Comparison of ENCODE assay signal across 20 cellular contexts in genomic region chr16:58586340-58587030, GRCh38.
"Had no signal": no experiment of that assay in that cellular context is flagged by ENCODE, and none has a peak within 500 bp of the region (broad histone marks: within the 10 kb centered on the region; RNA-seq: fewer than 3 reads in every experiment).

No MANE protein-coding gene starts in this region.

- H3K4me1 ChIP-seq: body of pancreas, lower lobe of right lung, transverse colon, vagina had no signal

- H3K4me3 ChIP-seq: body of pancreas, gastroesophageal sphincter, heart right ventricle, lower lobe of right lung, transverse colon, vagina had no signal

- H3K27me3 ChIP-seq: body of pancreas, gastroesophageal sphincter, heart right ventricle, transverse colon, vagina had no signal

- H3K4me3 Mint-ChIP-seq: activated naive CD4-positive, alpha-beta T cell treated with anti-CD3 and anti-CD28 coated beads, Interleukin-2, amount 10 ng/mL, durations not matched to agents 7 days and 5 days; activated T-helper 17 cell treated with anti-CD3 and anti-CD28 coated beads, Interleukin-2, amount 50 U/mL, for 72 hours; mesothelial cell of epicardium had no signal

- H3K27ac ChIP-seq: body of pancreas, gastroesophageal sphincter, heart right ventricle, lower lobe of right lung, transverse colon, vagina had no signal

- FAIRE-seq: colon, endometrium had no signal

- H3K4me1 Mint-ChIP-seq: activated T-helper 17 cell treated with anti-CD3 and anti-CD28 coated beads, Interleukin-2, amount 50 U/mL, for 72 hours; mesothelial cell of epicardium had no signal

- H3K27me3 Mint-ChIP-seq: activated naive CD4-positive, alpha-beta T cell treated with anti-CD3 and anti-CD28 coated beads, Interleukin-2, amount 10 ng/mL, durations not matched to agents 7 days and 5 days; activated T-helper 17 cell treated with anti-CD3 and anti-CD28 coated beads, Interleukin-2, amount 50 U/mL, for 72 hours had no signal

- DNase-seq: activated CD4-positive, alpha-beta T cell treated with anti-CD3 and anti-CD28 coated beads, Interleukin-2, amount 50 U/mL, for 48 hours; activated CD8-positive, alpha-beta memory T cell treated with anti-CD3 and anti-CD28 coated beads, Interleukin-2, amount 50 U/mL, for 48 hours; activated naive CD4-positive, alpha-beta T cell treated with anti-CD3 and anti-CD28 coated beads, Interleukin-2, amount 10 ng/mL, durations not matched to agents 7 days and 5 days; amygdala; body of pancreas; caudate nucleus; heart right ventricle; left cardiac atrium; lower lobe of right lung; stimulated activated CD4-positive, alpha-beta T cell treated with anti-CD3 and anti-CD28 coated beads, Interleukin-4, amount 100 ng/mL, for 1 hour; stimulated activated naive CD4-positive, alpha-beta T cell; SW 1271; T-helper 9 cell; transverse colon had no signal

- ATAC-seq: activated T-helper 17 cell treated with anti-CD3 and anti-CD28 coated beads, Interleukin-2, amount 50 U/mL, for 72 hours; body of pancreas; gastroesophageal sphincter; heart right ventricle; left cardiac atrium; lower lobe of right lung had no signal

- H3K27ac Mint-ChIP-seq: activated naive CD4-positive, alpha-beta T cell treated with anti-CD3 and anti-CD28 coated beads, Interleukin-2, amount 10 ng/mL, durations not matched to agents 7 days and 5 days had no signal

- H3K9me3 Mint-ChIP-seq: activated naive CD4-positive, alpha-beta T cell treated with anti-CD3 and anti-CD28 coated beads, Interleukin-2, amount 10 ng/mL, durations not matched to agents 7 days and 5 days; activated T-helper 17 cell treated with anti-CD3 and anti-CD28 coated beads, Interleukin-2, amount 50 U/mL, for 72 hours; mesothelial cell of epicardium had no signal

- H3K9me3 ChIP-seq: body of pancreas, gastroesophageal sphincter, heart right ventricle, lower lobe of right lung, transverse colon, vagina had no signal
